Comparison of ENCODE assay signal across 8 cellular contexts in the genomic region with DNA sequence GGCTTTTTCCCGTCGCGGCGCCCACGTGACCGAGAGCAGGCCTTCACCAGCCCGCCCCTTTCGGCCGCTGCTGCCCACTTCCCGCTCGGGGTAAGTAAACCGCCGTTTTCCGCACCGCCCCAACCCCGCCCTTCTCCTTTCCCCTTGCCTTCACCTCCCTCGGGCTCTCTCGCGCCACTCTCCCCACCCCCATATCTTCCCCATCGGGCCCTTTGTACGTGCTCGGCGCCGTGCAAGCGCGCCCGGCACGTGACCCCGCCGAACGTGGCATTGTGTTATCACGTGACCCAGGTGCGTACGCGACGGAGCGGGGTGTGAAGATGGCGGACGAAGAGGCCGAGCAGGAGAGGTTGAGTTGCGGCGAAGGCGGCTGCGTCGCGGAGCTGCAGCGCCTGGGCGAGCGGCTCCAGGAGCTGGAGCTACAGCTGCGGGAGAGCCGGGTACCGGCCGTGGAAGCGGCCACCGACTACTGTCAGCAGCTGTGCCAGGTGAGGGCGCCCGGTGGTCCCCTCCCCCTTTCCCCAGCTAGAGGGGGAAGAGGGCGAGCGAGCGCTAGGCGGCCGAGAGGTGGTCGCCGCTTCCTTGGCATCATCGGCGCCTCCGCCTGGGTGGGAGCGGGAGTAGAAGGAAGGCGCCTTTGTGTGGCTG. TPM values are rescaled to one million over a fixed set of nuclear protein-coding genes. Genes with fewer than 3 reads are reported as not detected.
DNase-seq lines count a peak whose midpoint lies in the region; ATAC-seq, FAIRE-seq and TF ChIP-seq lines count a peak whose summit lies in the region.

A gene (plus strand): TSS at position 294 of the 648 bp plus-strand sequence. CDS start 27 bp downstream, at position 321.

- FAIRE-seq in D721Med (lab: Jason Lieb, UNC) = no peak

- no peaks in the 10 kb centered on the region for H3K9me3 ChIP-seq in OCI-LY7 (ENCODE audit: low read length)
- H3K9me3 ChIP-seq in mucosa of descending colon = no peaks in the 10 kb centered on the region

- H3K4me1 ChIP-seq in OCI-LY7 (ENCODE audit: insufficient read depth, low read length, poor library complexity, severe bottlenecking) = peaks cover 37% of the 10 kb centered on the region
- peaks cover 12% of the 10 kb centered on the region for H3K4me1 ChIP-seq in mucosa of descending colon (ENCODE audit: low read depth)

- intact Hi-C loops in OCI-LY7 (cut with micrococcal nuclease; ENCODE audit: unreplicated experiment) = loop anchor here (2.0 to 10.0 kb wide), 2 partner anchors 317 to 1019 kb away; a partner anchor contains a TSS
- intact Hi-C loops in mucosa of descending colon (cut with DNase I, micrococcal nuclease) = no loop called here

- no TSS peak for BruUV-seq in OCI-LY7 (replicated peaks; lab: Mats Ljungman, UMichigan)

- no peaks in the 10 kb centered on the region for H3K9me2 ChIP-seq in OCI-LY7 (ENCODE audit: insufficient read depth, low read length)

- H4K20me1 ChIP-seq in OCI-LY7 (ENCODE audit: insufficient read depth, low read length) = peaks cover 26% of the 10 kb centered on the region

- no peak for TF ChIP-seq CTCF in D721Med (IDR thresholded peaks at IDR 0.05; ENCODE audit: insufficient read depth, missing control alignments)
- TF ChIP-seq CTCF in OCI-LY7 (conservative IDR thresholded peaks at IDR 0.05; ENCODE audit: low read length) = 0 out of 2 replicates have a peak, but pooled peaks have one; percentile 27
- no peak for TF ChIP-seq CTCF in epithelial cell of esophagus (IDR thresholded peaks at IDR 0.05; ENCODE audit: insufficient read depth, low read depth, low read length, missing control alignments)
- peak; percentile 9 for TF ChIP-seq CTCF in mucosa of descending colon (IDR thresholded peaks at IDR 0.05)

- POLR2A ChIA-PET in OCI-LY7 (lab: Charles Lee) = interaction anchor here (1.3 kb wide), 1 partner anchor 92 kb away, joined by 3 read pairs; no protein-coding TSS in a partner anchor

- CTCF ChIA-PET in OCI-LY7 (lab: Charles Lee; ENCODE audit: unreplicated experiment) = no interaction called here

- H3K79me2 ChIP-seq in OCI-LY7 (ENCODE audit: insufficient read depth, low read depth, low read length) = peaks cover 57% of the 10 kb centered on the region

- peak; percentile 79 for ATAC-seq in GM21526 (IDR thresholded peaks at IDR 0.05; ENCODE audit: low FRiP score, unreplicated experiment)
- peak; percentile 93 for ATAC-seq in mucosa of descending colon

- peak within 1 kb of the TSS; percentile 83 for H3K27ac ChIP-seq in OCI-LY7 (ENCODE audit: low read depth, low read length, poor library complexity, severe bottlenecking)

- H3K4me2 ChIP-seq in OCI-LY7 (ENCODE audit: low read length) = peak within 1 kb of the TSS; percentile 96

- H3K4me3 ChIP-seq in OCI-LY7 (ENCODE audit: low read depth, low read length, poor library complexity, severe bottlenecking) = peak within 1 kb of the TSS; percentile 81
- peak within 1 kb of the TSS; percentile 82 for H3K4me3 ChIP-seq in epithelial cell of esophagus (ENCODE audit: low read length)
- peak within 1 kb of the TSS; percentile 97 for H3K4me3 ChIP-seq in mucosa of descending colon

- DNase-seq in D721Med (ENCODE audit: insufficient read length, low spot score) (peak; percentile 47), HuH-7.5 (ENCODE audit: low spot score) (peak; percentile 70), OCI-LY7 (ENCODE audit: low spot score) (peak; percentile 99), activated T-cell treated with anti-CD3 and anti-CD28 coated beads for 24 hours (ENCODE audit: low read depth) (peak; percentile 97), epithelial cell of esophagus (ENCODE audit: low read depth) (peak; percentile 98), mucosa of descending colon (peak; percentile 98 to 99 (median 99))
- DNase-seq in stimulated activated CD8-positive, alpha-beta memory T cell treated with anti-CD3 and anti-CD28 coated beads, Interleukin-4, amount 100 ng/mL, for 24 hours (ENCODE audit: low read depth) = peak; percentile 96

- H2AFZ ChIP-seq in OCI-LY7 (ENCODE audit: low read length) = peak within 1 kb of the TSS; percentile 64

- H3K36me3 ChIP-seq in OCI-LY7 (ENCODE audit: insufficient read depth, low read length) (peaks cover 28% of the 10 kb centered on the region), mucosa of descending colon (ENCODE audit: low read depth) (no peaks in the 10 kb centered on the region)

RNA-seq across cellular contexts. Expression of the gene that starts here (rescaled TPM):
- 17.5 and 18.7 TPM in 2 replicates for total RNA-seq in OCI-LY7 (2014; rRNA removed; shearing (Covaris generic))
- total RNA-seq in OCI-LY7 (2022) (44.9 and 53.7 TPM in 2 replicates), mucosa of descending colon (10 to 100 TPM; 40.9 to 83.2 (median 44.4) TPM)

Comparison
In these comparisons a context has a peak if more than half of its experiments do, and no peak if none do; other contexts are left out.
1. Peak in every context shown above with its lines: DNase-seq, ATAC-seq, H3K4me3 ChIP-seq and H3K27ac ChIP-seq.
2. DNase-seq: peak in every context shown above with its lines; median percentile 99 in OCI-LY7; 99 in mucosa of descending colon; 98 in epithelial cell of esophagus; 97 in activated T-cell treated with anti-CD3 and anti-CD28 coated beads for 24 hours; 96 in stimulated activated CD8-positive, alpha-beta memory T cell treated with anti-CD3 and anti-CD28 coated beads, Interleukin-4, amount 100 ng/mL, for 24 hours; 70 in HuH-7.5; 47 in D721Med.
3. CTCF ChIP-seq: peak in OCI-LY7 (single experiment) and mucosa of descending colon (single experiment); none in D721Med (single experiment) and epithelial cell of esophagus (single experiment).